ENCODE assay signal across 18 cellular contexts in genomic region chr2:14930441-14930840, GRCh38.
DNase-seq lines count a peak whose midpoint lies in the region; ATAC-seq and TF ChIP-seq lines count a peak whose summit lies in the region.
"Had no signal": no experiment of that assay in that cellular context is flagged by ENCODE, and none has a peak within 500 bp of the region (broad histone marks: within the 10 kb centered on the region; RNA-seq: fewer than 3 reads in every experiment).

No MANE protein-coding gene starts in this region.

- H3K9ac ChIP-seq in PC-3 (ENCODE audit: low read length) (no peak overlapping the region), trophoblast cell (ENCODE audit: low read length) (no peak overlapping the region)
- H3K9ac ChIP-seq: BLaER1 had no signal

- H3K4me2 ChIP-seq in PC-3 (ENCODE audit: low read length) (no peak overlapping the region), trophoblast cell (ENCODE audit: low read length) (no peak overlapping the region)
- H3K4me2 ChIP-seq: BLaER1 had no signal

- no peaks in the 10 kb centered on the region for H3F3A ChIP-seq in PC-3 (ENCODE audit: low read length, unreplicated experiment)

- H3K36me3 ChIP-seq in PC-3 (ENCODE audit: low read depth, low read length): no peaks in the 10 kb centered on the region
- no peaks in the 10 kb centered on the region for H3K36me3 ChIP-seq in trophoblast cell (ENCODE audit: control insufficient read depth in 1 of 2, insufficient read depth in 2 of 2, low read length in 2 of 2)
- H3K36me3 ChIP-seq: BLaER1 had no signal

- CTCF ChIA-PET in PC-3 (lab: Charles Lee): no interaction called here

- H4K91ac ChIP-seq in trophoblast cell (ENCODE audit: low read depth, low read length): no peak overlapping the region

- H3K23ac ChIP-seq in trophoblast cell (ENCODE audit: low read length): no peak overlapping the region

- H3K27me3 ChIP-seq in PC-3 (ENCODE audit: low read length) (no peaks in the 10 kb centered on the region), trophoblast cell (ENCODE audit: insufficient read depth, low read length) (no peaks in the 10 kb centered on the region)
- H3K27me3 ChIP-seq: BLaER1 had no signal

- H4K20me1 ChIP-seq in PC-3 (ENCODE audit: low read length): no peaks in the 10 kb centered on the region
- H4K20me1 ChIP-seq: BLaER1 had no signal

- H3K14ac ChIP-seq in trophoblast cell (ENCODE audit: low read length): no peak overlapping the region

- no peaks in the 10 kb centered on the region for H3K79me1 ChIP-seq in trophoblast cell (ENCODE audit: low read length)

- H2AK5ac ChIP-seq in trophoblast cell (ENCODE audit: low read length): no peak overlapping the region

- H3K9me2 ChIP-seq in PC-3 (replicated peaks; ENCODE audit: low read length): no peaks in the 10 kb centered on the region

- H3K27ac ChIP-seq in PC-3 (ENCODE audit: low read length): peak overlapping the region; percentile 31; the same call in 1 of the 2 replicates
- H3K27ac ChIP-seq in trophoblast cell (ENCODE audit: low read depth, low read length): no peak overlapping the region
- H3K27ac ChIP-seq: 22Rv1, BLaER1, C4-2B had no signal

- no CpG with 5 or more reads among the region's 2 CpGs for WGBS in trophoblast cell (ENCODE audit: extremely low coverage, insufficient coverage, insufficient read length)

- no peak overlapping the region for H2BK120ac ChIP-seq in trophoblast cell (ENCODE audit: insufficient read depth, low read length, poor library complexity)

- ATAC-seq in PC-3: no peak
- ATAC-seq in GM21367 (IDR thresholded peaks at IDR 0.05; ENCODE audit: unreplicated experiment): no peak
- ATAC-seq in GM18498 (IDR thresholded peaks at IDR 0.05; ENCODE audit: unreplicated experiment): no peak
- ATAC-seq: CD8-positive, alpha-beta T cell had no signal

- no peak overlapping the region for H3K4ac ChIP-seq in trophoblast cell (ENCODE audit: low read depth, low read length)

- peak; percentile 59 for DNase-seq in NCI-H146 (lab: John Stamatoyannopoulos, UW)
- DNase-seq in NCI-H2196 treated with DMSO at 0.1 percent for 48 hours (lab: John Stamatoyannopoulos, UW; ENCODE audit: unreplicated experiment): peak; percentile 90
- DNase-seq in PC-3: peak; percentile 68
- peak; percentile 30 to 61 for DNase-seq in trophoblast cell
- DNase-seq in glomerular visceral epithelial cell (ENCODE audit: extremely low spot score): no peak
- no peak for DNase-seq in SW480 (ENCODE audit: low spot score)
- DNase-seq: Caco-2; CD4-positive, CD25-positive, alpha-beta regulatory T cell; CD8-positive, alpha-beta T cell; DMS153; DND-41; GOT3; HCEC 1CT had no signal

- no peak overlapping the region for H2BK12ac ChIP-seq in trophoblast cell (ENCODE audit: low read length)

- no peaks in the 10 kb centered on the region for H3K9me3 ChIP-seq in PC-3 (ENCODE audit: low read length)
- no peaks in the 10 kb centered on the region for H3K9me3 ChIP-seq in trophoblast cell (ENCODE audit: insufficient read depth, low read depth, low read length)
- H3K9me3 ChIP-seq: BLaER1, Caco-2 had no signal

- BruUV-seq in PC-3 (replicated peaks; lab: Mats Ljungman, UMichigan): no TSS peak

- H2AFZ ChIP-seq in PC-3 (ENCODE audit: low read length) (no peak overlapping the region), trophoblast cell (ENCODE audit: insufficient read depth, low read length, poor library complexity) (no peak overlapping the region)

- no peak overlapping the region for H2BK5ac ChIP-seq in trophoblast cell (ENCODE audit: low read depth, low read length, poor library complexity)

- H3K18ac ChIP-seq in trophoblast cell (ENCODE audit: low read length): no peak overlapping the region

- H4K8ac ChIP-seq in trophoblast cell (ENCODE audit: low read depth, low read length): no peak overlapping the region

- H3K4me3 ChIP-seq in PC-3 (ENCODE audit: low read length): no peak overlapping the region
- no peak overlapping the region for H3K4me3 ChIP-seq in trophoblast cell (ENCODE audit: low read depth, low read length)
- H3K4me3 ChIP-seq: BLaER1 had no signal

- POLR2A ChIA-PET in PC-3 (lab: Charles Lee; ENCODE audit: unreplicated experiment): no interaction called here

- H4K12ac ChIP-seq in trophoblast cell (ENCODE audit: low read depth, low read length): no peak overlapping the region

- no peak for TF ChIP-seq CTCF in PC-3 (conservative IDR thresholded peaks at IDR 0.05; ENCODE audit: low read depth, low read length)

- intact Hi-C loops in PC-3 (cut with micrococcal nuclease): no loop called here

- H3K79me2 ChIP-seq in PC-3 (ENCODE audit: low read length) (no peaks in the 10 kb centered on the region), trophoblast cell (ENCODE audit: control insufficient read depth, insufficient read depth, low read length, poor library complexity) (no peaks in the 10 kb centered on the region)

- H3K4me1 ChIP-seq in PC-3 (ENCODE audit: insufficient read depth, low read length) (peaks cover 26% of the 10 kb centered on the region), trophoblast cell (ENCODE audit: control insufficient read depth in 1 of 2, insufficient read depth in 2 of 2, low read length in 2 of 2) (no peaks in the 10 kb centered on the region)
- H3K4me1 ChIP-seq: BLaER1 had no signal

Comparison
In these comparisons a context has a peak if more than half of its experiments do, and no peak if none do; other contexts are left out.
1. DNase-seq: peak in NCI-H146 (single experiment), NCI-H2196 treated with DMSO at 0.1 percent for 48 hours (single experiment), PC-3 (single experiment) and trophoblast cell (2 of 2); none in glomerular visceral epithelial cell (single experiment) and SW480 (single experiment).